In the genomic region with DNA sequence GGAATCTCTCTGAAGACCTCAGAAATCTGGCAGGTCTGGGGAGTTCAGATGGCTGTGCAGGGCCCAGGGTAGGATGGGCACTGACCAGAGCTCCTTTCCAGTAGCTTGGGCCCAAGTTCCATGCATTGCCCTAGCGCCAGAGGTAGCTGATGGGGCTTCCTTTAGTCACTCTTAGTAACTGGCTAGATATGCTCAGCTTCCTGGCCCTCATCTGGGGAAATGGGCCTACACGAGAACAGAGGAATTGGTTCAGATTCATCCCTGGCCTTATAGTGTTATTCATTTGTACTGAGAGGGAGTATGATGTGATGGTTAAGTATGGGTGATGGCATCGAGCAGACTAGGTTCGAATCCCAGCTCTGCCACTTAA, we compare ENCODE assay signal across 25 cellular contexts.
"Had no signal": no experiment of that assay in that cellular context is flagged by ENCODE, and none has a peak within 500 bp of the region (broad histone marks: within the 10 kb centered on the region; RNA-seq: fewer than 3 reads in every experiment).

No MANE protein-coding gene starts in this region.

- H3K9me3 Mint-ChIP-seq: nephron; stimulated activated naive B cell treated with anti-CD40 and anti-IgM and Interleukin-4, amounts not matched to agents 10 μg/mL and 1 μg/mL and 100 μg/mL, for 72 hours; stimulated activated naive CD8-positive, alpha-beta T cell treated with anti-CD3 and anti-CD28 coated beads, Interleukin-15, amount 100 ng/mL, for 72 hours had no signal

- H3K36me3 Mint-ChIP-seq: naive B cell; stimulated activated naive B cell treated with anti-CD40 and anti-IgM and Interleukin-4, amounts not matched to agents 10 μg/mL and 1 μg/mL and 100 μg/mL, for 72 hours had no signal

- H3K4me1 ChIP-seq: foreskin keratinocyte, pancreas, right lobe of liver, testis, tibial nerve, upper lobe of right lung, vagina had no signal

- H3K4me3 ChIP-seq: dorsolateral prefrontal cortex, hepatocyte, lung, pancreas, right lobe of liver, testis, tibial nerve, upper lobe of right lung, vagina had no signal

- H3K9me3 ChIP-seq: pancreas, right lobe of liver, testis, tibial nerve, upper lobe of right lung, vagina had no signal

- H3K79me2 ChIP-seq: hepatocyte had no signal

- H3K4me3 Mint-ChIP-seq: naive B cell; nephron; stimulated activated naive B cell treated with anti-CD40 and anti-IgM and Interleukin-4, amounts not matched to agents 10 μg/mL and 1 μg/mL and 100 μg/mL, for 72 hours; stimulated activated naive CD8-positive, alpha-beta T cell treated with anti-CD3 and anti-CD28 coated beads, Interleukin-15, amount 100 ng/mL, for 72 hours had no signal

- H3K4me2 ChIP-seq: hepatocyte had no signal

- H3K27me3 ChIP-seq: dorsolateral prefrontal cortex, pancreas, right lobe of liver, testis, tibial nerve, upper lobe of right lung, vagina had no signal

- H3K27ac Mint-ChIP-seq: naive B cell; nephron; progenitor cell of endocrine pancreas; stimulated activated naive B cell treated with anti-CD40 and anti-IgM and Interleukin-4, amounts not matched to agents 10 μg/mL and 1 μg/mL and 100 μg/mL, for 72 hours; stimulated activated naive CD8-positive, alpha-beta T cell treated with anti-CD3 and anti-CD28 coated beads, Interleukin-15, amount 100 ng/mL, for 72 hours had no signal

- DNase-seq: cortex of kidney; dorsolateral prefrontal cortex; effector CD8-positive, alpha-beta T cell; foreskin keratinocyte; head of caudate nucleus; left colon; left ventricle myocardium superior; mesendoderm; naive B cell; occipital lobe; pancreas; right lobe of liver; stimulated activated CD4-positive, alpha-beta T cell treated with anti-CD3 and anti-CD28 coated beads, Interleukin-15, amount 100 ng/mL, for 24 hours; stimulated activated CD4-positive, alpha-beta T cell treated with anti-CD3 and anti-CD28 coated beads, Interleukin-1b, Interleukin-23, amount 100 ng/mL, for 48 hours; stimulated activated CD4-positive, alpha-beta T cell treated with anti-CD3 and anti-CD28 coated beads, Interleukin-4, amount 100 ng/mL, for 24 hours; stimulated activated naive B cell treated with anti-CD40 and anti-IgM and Interleukin-4, amounts not matched to agents 10 μg/mL and 1 μg/mL and 100 μg/mL, for 72 hours; stimulated activated naive CD8-positive, alpha-beta T cell treated with anti-CD3 and anti-CD28 coated beads, Interleukin-15, amount 100 ng/mL, for 72 hours; testis; upper lobe of right lung had no signal

- H2AFZ ChIP-seq: hepatocyte had no signal

- ATAC-seq: left colon; left ventricle myocardium superior; pancreas; right lobe of liver; stimulated activated naive B cell treated with anti-CD40 and anti-IgM and Interleukin-4, amounts not matched to agents 10 μg/mL and 1 μg/mL and 100 μg/mL, for 72 hours; stimulated activated naive CD8-positive, alpha-beta T cell treated with anti-CD3 and anti-CD28 coated beads, Interleukin-15, amount 100 ng/mL, for 72 hours; upper lobe of right lung had no signal

- H3K4me1 Mint-ChIP-seq: naive B cell; nephron; stimulated activated naive CD8-positive, alpha-beta T cell treated with anti-CD3 and anti-CD28 coated beads, Interleukin-15, amount 100 ng/mL, for 72 hours had no signal

- H3K36me3 ChIP-seq: pancreas, right lobe of liver, tibial nerve, upper lobe of right lung, vagina had no signal

- H3K27ac ChIP-seq: dorsolateral prefrontal cortex, foreskin keratinocyte, hepatocyte, pancreas, right lobe of liver, testis, tibial nerve, upper lobe of right lung, vagina had no signal
